18 cellular contexts compared by ENCODE assay signal in the genomic region with DNA sequence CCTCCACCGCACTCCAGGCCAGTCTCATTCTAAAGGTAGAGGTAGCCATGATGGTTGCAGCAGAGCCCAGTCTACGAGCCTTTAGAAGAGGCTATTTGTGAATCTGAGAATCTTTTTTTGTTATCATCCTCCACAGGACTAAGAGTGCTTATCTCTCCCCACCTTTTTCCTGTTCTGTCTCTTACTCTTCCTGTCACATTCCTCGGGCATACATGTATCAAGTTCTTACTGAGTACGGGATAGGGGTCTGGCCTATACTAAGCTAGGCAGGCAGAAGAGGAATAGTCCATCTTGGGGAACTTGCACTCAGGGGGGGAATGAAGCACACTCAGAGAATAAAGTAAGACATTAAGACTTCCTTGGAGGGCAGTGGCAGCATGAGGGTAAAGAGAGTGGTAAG.
"Had no signal": no experiment of that assay in that cellular context is flagged by ENCODE, and none has a peak within 500 bp of the region (broad histone marks: within the 10 kb centered on the region; RNA-seq: fewer than 3 reads in every experiment).

No MANE protein-coding gene starts in this region.

- H3K4me1 ChIP-seq: foreskin keratinocyte, psoas muscle, right atrium auricular region, testis, uterus had no signal

- H3K4me1 Mint-ChIP-seq: activated naive CD8-positive, alpha-beta T cell treated with anti-CD3 and anti-CD28 coated beads, Interleukin-2, amount 50 U/mL, for 24 hours; mesothelial cell of epicardium; natural killer cell had no signal

- H3K27ac ChIP-seq: foreskin keratinocyte, ovary, psoas muscle, right atrium auricular region, testis, uterus had no signal

- H3K27ac Mint-ChIP-seq: activated naive CD8-positive, alpha-beta T cell treated with anti-CD3 and anti-CD28 coated beads, Interleukin-2, amount 50 U/mL, for 24 hours; activated T-helper 1 cell treated with anti-CD3 and anti-CD28 coated beads, Interleukin-12 subunit alpha, Interleukin-12 subunit beta, Interleukin-2, Interleukin-4 antibody, amounts not matched to agents 30 ng/mL and 10 ng/mL and 1 ng/mL, durations not matched to agents 14 hours and 24 hours and 36 hours; mesothelial cell of epicardium; WTC11 had no signal

- H3K36me3 Mint-ChIP-seq: natural killer cell had no signal

- H3K4me3 ChIP-seq: lung, ovary, psoas muscle, right atrium auricular region, testis, uterus had no signal

- H3K36me3 ChIP-seq: ovary, right atrium auricular region, uterus had no signal

- H3K9me3 ChIP-seq: ovary, psoas muscle, right atrium auricular region, testis, uterus had no signal

- H3K9me3 Mint-ChIP-seq: activated naive CD8-positive, alpha-beta T cell treated with anti-CD3 and anti-CD28 coated beads, Interleukin-2, amount 50 U/mL, for 24 hours; activated T-helper 1 cell treated with anti-CD3 and anti-CD28 coated beads, Interleukin-12 subunit alpha, Interleukin-12 subunit beta, Interleukin-2, Interleukin-4 antibody, amounts not matched to agents 30 ng/mL and 10 ng/mL and 1 ng/mL, durations not matched to agents 14 hours and 24 hours and 36 hours; natural killer cell; WTC11 had no signal

- H3K27me3 ChIP-seq: foreskin keratinocyte, ovary, right atrium auricular region, testis, uterus had no signal

- H3K4me3 Mint-ChIP-seq: activated naive CD8-positive, alpha-beta T cell treated with anti-CD3 and anti-CD28 coated beads, Interleukin-2, amount 50 U/mL, for 24 hours; activated T-helper 1 cell treated with anti-CD3 and anti-CD28 coated beads, Interleukin-12 subunit alpha, Interleukin-12 subunit beta, Interleukin-2, Interleukin-4 antibody, amounts not matched to agents 30 ng/mL and 10 ng/mL and 1 ng/mL, durations not matched to agents 14 hours and 24 hours and 36 hours; mesothelial cell of epicardium; natural killer cell; WTC11 had no signal

- ATAC-seq: activated naive CD8-positive, alpha-beta T cell treated with anti-CD3 and anti-CD28 coated beads, Interleukin-2, amount 50 U/mL, for 24 hours; foreskin keratinocyte; left lobe of liver; natural killer cell; psoas muscle; WTC11 had no signal

- H3K27me3 Mint-ChIP-seq: activated naive CD8-positive, alpha-beta T cell treated with anti-CD3 and anti-CD28 coated beads, Interleukin-2, amount 50 U/mL, for 24 hours had no signal

- DNase-seq: activated gamma-delta T cell; activated naive CD4-positive, alpha-beta T cell treated with anti-CD3 and anti-CD28 coated beads, Interleukin-2, amount 50 U/mL, for 16 hours; activated naive CD8-positive, alpha-beta T cell treated with anti-CD3 and anti-CD28 coated beads, Interleukin-2, amount 50 U/mL, for 24 hours; effector CD4-positive, alpha-beta T cell; foreskin keratinocyte; natural killer cell; ovary; psoas muscle; stimulated activated CD4-positive, alpha-beta T cell treated with anti-CD3 and anti-CD28 coated beads, Interleukin-12 subunit alpha, Interleukin-12 subunit beta, amount 100 ng/mL, for 4 hours; testis; trophoblast cell; uterus had no signal
